ENCODE assay signal across 1 cellular context in genomic region chr6:26550250-26550993, GRCh38.
TF ChIP-seq lines count a peak whose summit lies in the region.

No MANE protein-coding gene starts in this region.

TF ChIP-seq in HepG2, 621 proteins besides CTCF, POLR2A, EP300 and RAD21 (continued from another document):
- TF ChIP-seq SUZ12 (IDR thresholded peaks at IDR 0.05; ENCODE audit: low read depth, low read length) (no peak), EEA1 (CRISPR knock-in tag; IDR thresholded peaks at IDR 0.05; ENCODE audit: borderline replicate concordance) (no peak), ZNF138 (CRISPR knock-in tag; IDR thresholded peaks at IDR 0.05; ENCODE audit: low read depth) (no peak), MIER2 (CRISPR knock-in tag; IDR thresholded peaks at IDR 0.05) (no peak), ZBTB49 (CRISPR knock-in tag; IDR thresholded peaks at IDR 0.05; ENCODE audit: borderline replicate concordance) (no peak), KDM1A (CRISPR knock-in tag; IDR thresholded peaks at IDR 0.05) (peak; percentile 68; the same call in 1 of the 2 replicates), ZNF274 (CRISPR knock-in tag; IDR thresholded peaks at IDR 0.05) (peak; percentile 63), SRF (IDR thresholded peaks at IDR 0.05; ENCODE audit: low read depth, low read length) (no peak), ZNF136 (CRISPR knock-in tag; IDR thresholded peaks at IDR 0.05; ENCODE audit: low read depth) (no peak; the same call in 1 of the 2 replicates), NKX3-1 (CRISPR knock-in tag; IDR thresholded peaks at IDR 0.05) (no peak; the same call in 1 of the 2 replicates), TRAFD1 (CRISPR knock-in tag; IDR thresholded peaks at IDR 0.05; ENCODE audit: borderline replicate concordance) (no peak), MYNN (CRISPR knock-in tag; IDR thresholded peaks at IDR 0.05; ENCODE audit: low read depth) (no peak), ZNF225 (CRISPR knock-in tag; IDR thresholded peaks at IDR 0.05) (peak; percentile 56; the same call in 1 of the 2 replicates), AHR (CRISPR knock-in tag; IDR thresholded peaks at IDR 0.05) (peak; percentile 65; the same call in 1 of the 2 replicates), ATF2 (CRISPR knock-in tag; IDR thresholded peaks at IDR 0.05) (peak; percentile 50), CREB3 (CRISPR knock-in tag; IDR thresholded peaks at IDR 0.05) (no peak), FOXO1 (CRISPR knock-in tag; IDR thresholded peaks at IDR 0.05) (peak; percentile 53; the same call in 1 of the 2 replicates), ZNF614 (CRISPR knock-in tag; IDR thresholded peaks at IDR 0.05; ENCODE audit: borderline replicate concordance) (peak; percentile 30; the same call in 1 of the 2 replicates), PITX1 (CRISPR knock-in tag; IDR thresholded peaks at IDR 0.05) (peak; percentile 86), PRPF4 (IDR thresholded peaks at IDR 0.05; ENCODE audit: low read depth, low read length, poor library complexity, severe bottlenecking) (peak; percentile 33), ZNF567 (CRISPR knock-in tag; IDR thresholded peaks at IDR 0.05; ENCODE audit: borderline replicate concordance) (no peak), PAX8 (CRISPR knock-in tag; IDR thresholded peaks at IDR 0.05; ENCODE audit: borderline replicate concordance) (no peak), RFX3 (CRISPR knock-in tag; IDR thresholded peaks at IDR 0.05) (no peak), SMARCE1 (IDR thresholded peaks at IDR 0.05; ENCODE audit: borderline replicate concordance) (no peak), ZBTB21 (CRISPR knock-in tag; IDR thresholded peaks at IDR 0.05) (no peak), TBX3 (IDR thresholded peaks at IDR 0.05; ENCODE audit: borderline replicate concordance) (no peak), MAFK (conservative IDR thresholded peaks at IDR 0.05 in 1 of 2, IDR thresholded peaks at IDR 0.05 in 1 of 2; ENCODE audit: low read length in 2 of 2) (no peak), TAF1 (CRISPR knock-in tag; IDR thresholded peaks at IDR 0.05) (peak; percentile 63; the same call in 1 of the 2 replicates), NCOA1 (CRISPR knock-in tag; IDR thresholded peaks at IDR 0.05) (peak; percentile 44; the same call in 1 of the 2 replicates), ZMAT3 (CRISPR knock-in tag; conservative IDR thresholded peaks at IDR 0.05) (peak; percentile 48; the same call in 1 of the 2 replicates), FOXJ3 (CRISPR knock-in tag; IDR thresholded peaks at IDR 0.05; ENCODE audit: borderline replicate concordance) (no peak), ATAD3A (CRISPR knock-in tag; IDR thresholded peaks at IDR 0.05) (no peak), ZNF121 (CRISPR knock-in tag; IDR thresholded peaks at IDR 0.05) (no peak), PHF5A (CRISPR knock-in tag; IDR thresholded peaks at IDR 0.05; ENCODE audit: low read depth, unreplicated experiment) (no peak), SMC3 (IDR thresholded peaks at IDR 0.05; ENCODE audit: low read length) (no peak; the same call in 1 of the 2 replicates), GFI1 (CRISPR knock-in tag; IDR thresholded peaks at IDR 0.05; ENCODE audit: borderline replicate concordance) (peak; percentile 79; the same call in 1 of the 2 replicates), ZNF205 (CRISPR knock-in tag; IDR thresholded peaks at IDR 0.05) (0 out of 2 replicates have a peak, but pooled peaks have one; percentile 54), ZNF577 (CRISPR knock-in tag; IDR thresholded peaks at IDR 0.05; ENCODE audit: borderline replicate concordance, low read depth) (no peak), MAZ (IDR thresholded peaks at IDR 0.05; ENCODE audit: borderline replicate concordance, low read depth, low read length) (peak; percentile 61; the same call in 1 of the 2 replicates), MAZ (CRISPR knock-in tag; IDR thresholded peaks at IDR 0.05; ENCODE audit: low read depth) (peak; percentile 72), ZNF296 (CRISPR knock-in tag; conservative IDR thresholded peaks at IDR 0.05) (no peak), SIX1 (CRISPR knock-in tag; IDR thresholded peaks at IDR 0.05; ENCODE audit: borderline replicate concordance) (no peak), ZNF580 (CRISPR knock-in tag; IDR thresholded peaks at IDR 0.05; ENCODE audit: borderline replicate concordance, low read depth) (peak; percentile 82), CCDC6 (CRISPR knock-in tag; IDR thresholded peaks at IDR 0.05) (no peak; the same call in 1 of the 2 replicates), THAP7 (CRISPR knock-in tag; IDR thresholded peaks at IDR 0.05) (no peak), HDAC1 (CRISPR knock-in tag; IDR thresholded peaks at IDR 0.05) (peak; percentile 70), PRDM4 (CRISPR knock-in tag; IDR thresholded peaks at IDR 0.05; ENCODE audit: borderline replicate concordance) (0 out of 2 replicates have a peak, but pooled peaks have one; percentile 50)
